ENCODE assay signal across 16 cellular contexts in genomic region chr20:23614163-23614562, GRCh38. TPM values are rescaled to one million over a fixed set of nuclear protein-coding genes. Genes with fewer than 3 reads are reported as not detected.
DNase-seq lines count a peak whose midpoint lies in the region; ATAC-seq and TF ChIP-seq lines count a peak whose summit lies in the region.
"Had no signal": no experiment of that assay in that cellular context is flagged by ENCODE, and none has a peak within 500 bp of the region (broad histone marks: within the 10 kb centered on the region; RNA-seq: fewer than 3 reads in every experiment).

No MANE protein-coding gene starts in this region.

- H3K27ac Mint-ChIP-seq in activated CD4-positive, alpha-beta T cell treated with anti-CD3 and anti-CD28 coated beads, Interleukin-2, amount 10 ng/mL, durations not matched to agents 24 days and 14 days: no peak overlapping the region
- no peak overlapping the region for H3K27ac Mint-ChIP-seq in activated CD4-positive, alpha-beta T cell treated with anti-CD3 and anti-CD28 coated beads, Interleukin-2, amount 10 ng/mL, durations not matched to agents 7 days and 5 days
- H3K27ac Mint-ChIP-seq: CD8-positive, alpha-beta memory T cell had no signal

- H3K27ac ChIP-seq in left ventricle myocardium inferior (replicated peaks): peak overlapping the region; percentile 53
- peak overlapping the region; percentile 29 to 38 for H3K27ac ChIP-seq in uterus
- H3K27ac ChIP-seq: 22Rv1 had no signal

- CTCF ChIA-PET in activated CD4-positive, alpha-beta T cell treated with anti-CD3 and anti-CD28 coated beads, Interleukin-2, amount 10 ng/mL, durations not matched to agents 7 days and 5 days (lab: Charles Lee): no interaction called here

- H3K27me3 ChIP-seq in left ventricle myocardium inferior (ENCODE audit: low read depth) (no peaks in the 10 kb centered on the region), uterus (no peaks in the 10 kb centered on the region)

- H3K4me3 Mint-ChIP-seq in activated CD4-positive, alpha-beta T cell treated with anti-CD3 and anti-CD28 coated beads, Interleukin-2, amount 10 ng/mL, durations not matched to agents 24 days and 14 days: no peak overlapping the region
- no peak overlapping the region for H3K4me3 Mint-ChIP-seq in activated CD4-positive, alpha-beta T cell treated with anti-CD3 and anti-CD28 coated beads, Interleukin-2, amount 10 ng/mL, durations not matched to agents 7 days and 5 days
- H3K4me3 Mint-ChIP-seq: CD8-positive, alpha-beta memory T cell had no signal

- no peaks in the 10 kb centered on the region for H3K9me3 ChIP-seq in left ventricle myocardium inferior (replicated peaks)
- H3K9me3 ChIP-seq in uterus: no peaks in the 10 kb centered on the region
- H3K9me3 ChIP-seq: HAP-1 had no signal

- H3K4me1 ChIP-seq in left ventricle myocardium inferior (peaks cover 13% of the 10 kb centered on the region), uterus (no peaks in the 10 kb centered on the region)
- H3K4me1 ChIP-seq: HAP-1 had no signal

- H3K9me3 Mint-ChIP-seq in activated CD4-positive, alpha-beta T cell treated with anti-CD3 and anti-CD28 coated beads, Interleukin-2, amount 10 ng/mL, durations not matched to agents 24 days and 14 days: no peaks in the 10 kb centered on the region
- no peaks in the 10 kb centered on the region for H3K9me3 Mint-ChIP-seq in activated CD4-positive, alpha-beta T cell treated with anti-CD3 and anti-CD28 coated beads, Interleukin-2, amount 10 ng/mL, durations not matched to agents 7 days and 5 days
- H3K9me3 Mint-ChIP-seq: CD8-positive, alpha-beta memory T cell had no signal

- POLR2A ChIA-PET in activated CD4-positive, alpha-beta T cell treated with anti-CD3 and anti-CD28 coated beads, Interleukin-2, amount 10 ng/mL, durations not matched to agents 7 days and 5 days (lab: Charles Lee): no interaction called here

- no peak for TF ChIP-seq POLR2A in uterus (IDR thresholded peaks at IDR 0.05)

- H3K36me3 Mint-ChIP-seq in activated CD4-positive, alpha-beta T cell treated with anti-CD3 and anti-CD28 coated beads, Interleukin-2, amount 10 ng/mL, durations not matched to agents 24 days and 14 days (ENCODE audit: low read depth): no peaks in the 10 kb centered on the region
- H3K36me3 Mint-ChIP-seq in activated CD4-positive, alpha-beta T cell treated with anti-CD3 and anti-CD28 coated beads, Interleukin-2, amount 10 ng/mL, durations not matched to agents 7 days and 5 days (ENCODE audit: low read depth): no peaks in the 10 kb centered on the region
- H3K36me3 Mint-ChIP-seq: CD8-positive, alpha-beta memory T cell had no signal

- H3K4me3 ChIP-seq in left ventricle myocardium inferior (no peak overlapping the region), uterus (no peak overlapping the region)
- H3K4me3 ChIP-seq: HAP-1 had no signal

- H3K36me3 ChIP-seq in left ventricle myocardium inferior: no peaks in the 10 kb centered on the region
- H3K36me3 ChIP-seq in uterus: no peaks in the 10 kb centered on the region
- H3K36me3 ChIP-seq: HAP-1 had no signal

- intact Hi-C loops in activated CD4-positive, alpha-beta T cell treated with anti-CD3 and anti-CD28 coated beads, Interleukin-2, amount 10 ng/mL, durations not matched to agents 24 days and 14 days (cut with micrococcal nuclease): no loop called here
- intact Hi-C loops in left ventricle myocardium inferior (cut with micrococcal nuclease) (no loop called here), sciatic nerve (cut with DNase I) (no loop called here), uterus (cut with DNase I; ENCODE audit: low total_unique reads) (no loop called here)

- no peaks in the 10 kb centered on the region for H3K4me1 Mint-ChIP-seq in activated CD4-positive, alpha-beta T cell treated with anti-CD3 and anti-CD28 coated beads, Interleukin-2, amount 10 ng/mL, durations not matched to agents 24 days and 14 days
- H3K4me1 Mint-ChIP-seq in activated CD4-positive, alpha-beta T cell treated with anti-CD3 and anti-CD28 coated beads, Interleukin-2, amount 10 ng/mL, durations not matched to agents 7 days and 5 days: no peaks in the 10 kb centered on the region
- H3K4me1 Mint-ChIP-seq: CD8-positive, alpha-beta memory T cell had no signal

- H3K27me3 Mint-ChIP-seq in activated CD4-positive, alpha-beta T cell treated with anti-CD3 and anti-CD28 coated beads, Interleukin-2, amount 10 ng/mL, durations not matched to agents 24 days and 14 days: peaks cover 9% of the 10 kb centered on the region
- peaks cover 21% of the 10 kb centered on the region for H3K27me3 Mint-ChIP-seq in activated CD4-positive, alpha-beta T cell treated with anti-CD3 and anti-CD28 coated beads, Interleukin-2, amount 10 ng/mL, durations not matched to agents 7 days and 5 days

- ATAC-seq in sciatic nerve (peak; percentile 32), GM21528 (IDR thresholded peaks at IDR 0.05; ENCODE audit: low FRiP score, unreplicated experiment) (no peak)

- no peak for TF ChIP-seq CTCF in left ventricle myocardium inferior (IDR thresholded peaks at IDR 0.05; ENCODE audit: borderline replicate concordance)
- no peak for TF ChIP-seq CTCF in uterus (IDR thresholded peaks at IDR 0.05)

- peak; percentile 35 for DNase-seq in activated CD4-positive, alpha-beta T cell treated with anti-CD3 and anti-CD28 coated beads, Interleukin-2, amount 10 ng/mL, durations not matched to agents 24 days and 14 days
- no peak for DNase-seq in activated CD4-positive, alpha-beta T cell treated with anti-CD3 and anti-CD28 coated beads, Interleukin-2, amount 10 ng/mL, durations not matched to agents 7 days and 5 days
- DNase-seq in left ventricle myocardium inferior (no peak), sciatic nerve (ENCODE audit: low spot score) (no peak), uterus (no peak), DMS79 treated with DMSO at 0.1 percent for 48 hours (lab: John Stamatoyannopoulos, UW) (no peak), NCI-H1436 (lab: John Stamatoyannopoulos, UW) (no peak)
- DNase-seq: CD8-positive, alpha-beta memory T cell; IMR-90; NCI-H2029; NCI-H524 had no signal

RNA-seq across cellular contexts. Expression of gene CST9, which starts 8.4 kb away (rescaled TPM):
- not detected in 2 replicates for total RNA-seq in activated CD4-positive, alpha-beta T cell treated with anti-CD3 and anti-CD28 coated beads, Interleukin-2, amount 10 ng/mL, durations not matched to agents 24 days and 14 days
- total RNA-seq in activated CD4-positive, alpha-beta T cell treated with anti-CD3 and anti-CD28 coated beads, Interleukin-2, amount 10 ng/mL, durations not matched to agents 7 days and 5 days: not detected
- total RNA-seq in left ventricle myocardium inferior: not detected
- not detected for total RNA-seq in sciatic nerve
- not detected for total RNA-seq in uterus
- total RNA-seq: CD8-positive, alpha-beta memory T cell; Daoy; IMR-90; LHCN-M2 had no signal

RNA-seq across cellular contexts. Expression of gene CST3, which starts 23.6 kb away (rescaled TPM):
- 0.72 and 0.95 TPM in 2 replicates for total RNA-seq in activated CD4-positive, alpha-beta T cell treated with anti-CD3 and anti-CD28 coated beads, Interleukin-2, amount 10 ng/mL, durations not matched to agents 24 days and 14 days
- 1 to 10 TPM; 1.6 to 2.1 TPM for total RNA-seq in activated CD4-positive, alpha-beta T cell treated with anti-CD3 and anti-CD28 coated beads, Interleukin-2, amount 10 ng/mL, durations not matched to agents 7 days and 5 days
- total RNA-seq in left ventricle myocardium inferior (576 TPM), sciatic nerve (731 TPM), uterus (1,000 to 10,000 TPM in 1 of 4 donors, 100 to 1,000 TPM in 3; 205 to 1,148 (median 624) TPM)

RNA-seq across cellular contexts. Expression of gene CST9L, which starts 45.9 kb away (rescaled TPM):
- not detected in 2 replicates for total RNA-seq in activated CD4-positive, alpha-beta T cell treated with anti-CD3 and anti-CD28 coated beads, Interleukin-2, amount 10 ng/mL, durations not matched to agents 24 days and 14 days
- not detected for total RNA-seq in activated CD4-positive, alpha-beta T cell treated with anti-CD3 and anti-CD28 coated beads, Interleukin-2, amount 10 ng/mL, durations not matched to agents 7 days and 5 days
- total RNA-seq in left ventricle myocardium inferior (not detected), sciatic nerve (not detected), uterus (not detected)
- total RNA-seq: CD8-positive, alpha-beta memory T cell; Daoy; IMR-90; LHCN-M2 had no signal

Comparison
In these comparisons a context has a peak if more than half of its experiments do, and no peak if none do; other contexts are left out.
1. RNA of gene CST3, which starts 23.6 kb away (total RNA-seq): 731 TPM in sciatic nerve (single experiment), 205 to 1,148 TPM in uterus and 576 TPM in left ventricle myocardium inferior (single experiment); 1.6 to 2.1 TPM in activated CD4-positive, alpha-beta T cell treated with anti-CD3 and anti-CD28 coated beads, Interleukin-2, amount 10 ng/mL, durations not matched to agents 7 days and 5 days and 0.72 to 0.95 TPM in activated CD4-positive, alpha-beta T cell treated with anti-CD3 and anti-CD28 coated beads, Interleukin-2, amount 10 ng/mL, durations not matched to agents 24 days and 14 days; every median in the first group is over 10 times any median in the second.